In the genomic region with DNA sequence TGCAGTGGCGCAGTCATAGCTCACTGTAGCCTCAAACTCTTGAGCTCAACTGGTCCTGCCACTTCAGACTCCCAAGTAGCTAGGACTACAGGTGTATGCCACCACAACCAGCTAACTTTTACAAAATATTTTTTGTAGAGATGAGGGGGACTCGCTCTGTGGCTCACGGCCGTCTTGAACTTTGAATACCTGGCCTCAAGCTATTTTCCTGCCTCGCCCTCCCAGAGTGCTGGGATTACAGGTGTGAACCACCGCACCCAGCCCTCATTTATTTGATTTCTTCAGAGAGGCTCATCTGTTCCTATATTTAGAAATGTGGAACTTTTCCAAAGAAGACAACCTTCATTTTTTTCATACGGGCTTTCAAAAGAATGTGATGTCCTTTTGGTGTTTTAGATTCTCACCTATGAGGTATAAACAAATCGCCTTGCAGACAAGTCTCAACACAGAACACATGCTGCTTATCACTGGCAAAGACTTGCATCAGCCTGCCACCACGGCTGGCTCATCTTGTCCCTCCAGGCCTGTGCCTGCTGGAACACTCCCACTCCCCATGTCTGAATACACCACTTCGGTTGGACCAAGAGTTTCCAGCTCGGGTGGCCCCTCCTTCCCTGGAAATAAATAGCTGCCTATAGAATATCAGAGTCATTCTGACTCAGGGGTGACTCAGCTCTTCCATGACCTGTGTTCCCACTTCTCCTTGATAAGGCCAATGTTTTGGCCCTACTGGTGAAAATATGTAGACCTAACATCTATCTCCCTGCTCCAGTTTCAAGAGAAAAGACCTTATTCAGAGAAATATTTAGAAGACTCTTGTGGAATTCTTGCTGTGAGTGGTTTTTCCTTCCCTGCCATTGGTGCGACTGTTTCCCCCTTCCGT, we compare ENCODE assay signal across 9 cellular contexts.
DNase-seq lines count a peak whose midpoint lies in the region; ATAC-seq, FAIRE-seq and TF ChIP-seq lines count a peak whose summit lies in the region.
"Had no signal": no experiment of that assay in that cellular context is flagged by ENCODE, and none has a peak within 500 bp of the region (broad histone marks: within the 10 kb centered on the region; RNA-seq: fewer than 3 reads in every experiment).

No MANE protein-coding gene starts in this region.

- H3K27me3 Mint-ChIP-seq in T-helper 1 cell treated with Interleukin-12 subunit alpha and Interleukin-12 subunit beta and Interleukin-4 antibody, amounts not matched to agents 30 μg/mL and 1 μg/mL, for 36 hours (ENCODE audit: low read depth) = no peaks in the 10 kb centered on the region
- H3K27me3 Mint-ChIP-seq in stimulated activated memory B cell treated with anti-CD40 and anti-IgM and Interleukin-4, amounts not matched to agents 10 μg/mL and 1 μg/mL and 100 μg/mL, for 72 hours = no peaks in the 10 kb centered on the region

- H4K91ac ChIP-seq in mesenchymal stem cell (ENCODE audit: low read length) = no peak overlapping the region

- 54% methylated on average over 11 of the region's 13 CpGs for WGBS in mesenchymal stem cell

- H3K36me3 ChIP-seq in bronchial epithelial cell (ENCODE audit: control insufficient read depth, insufficient read depth, low read length) = no peaks in the 10 kb centered on the region
- no peaks in the 10 kb centered on the region for H3K36me3 ChIP-seq in mesenchymal stem cell (ENCODE audit: control insufficient read depth in 1 of 2, insufficient read depth in 2 of 2, low read depth in 1 of 2, low read length in 2 of 2)

- H2BK15ac ChIP-seq in mesenchymal stem cell (ENCODE audit: low read depth, poor library complexity, severe bottlenecking) = no peak overlapping the region

- peak overlapping the region; percentile 4 for H3K27ac Mint-ChIP-seq in T-helper 1 cell treated with Interleukin-12 subunit alpha and Interleukin-12 subunit beta and Interleukin-4 antibody, amounts not matched to agents 30 μg/mL and 1 μg/mL, for 36 hours
- H3K27ac Mint-ChIP-seq in stimulated activated memory B cell treated with anti-CD40 and anti-IgM and Interleukin-4, amounts not matched to agents 10 μg/mL and 1 μg/mL and 100 μg/mL, for 72 hours = peak overlapping the region; percentile 17

- H3K9me3 ChIP-seq in mesenchymal stem cell (ENCODE audit: control insufficient read depth, low read length) = no peaks in the 10 kb centered on the region

- peak overlapping the region; percentile 25 for H3K27ac ChIP-seq in mesenchymal stem cell (ENCODE audit: low read length, poor library complexity, severe bottlenecking)
- H3K27ac ChIP-seq: C4-2B had no signal

- no peak overlapping the region for H3K4me3 Mint-ChIP-seq in T-helper 1 cell treated with Interleukin-12 subunit alpha and Interleukin-12 subunit beta and Interleukin-4 antibody, amounts not matched to agents 30 μg/mL and 1 μg/mL, for 36 hours
- no peak overlapping the region for H3K4me3 Mint-ChIP-seq in stimulated activated memory B cell treated with anti-CD40 and anti-IgM and Interleukin-4, amounts not matched to agents 10 μg/mL and 1 μg/mL and 100 μg/mL, for 72 hours

- H3K9me3 Mint-ChIP-seq in T-helper 1 cell treated with Interleukin-12 subunit alpha and Interleukin-12 subunit beta and Interleukin-4 antibody, amounts not matched to agents 30 μg/mL and 1 μg/mL, for 36 hours = no peaks in the 10 kb centered on the region
- H3K9me3 Mint-ChIP-seq in stimulated activated memory B cell treated with anti-CD40 and anti-IgM and Interleukin-4, amounts not matched to agents 10 μg/mL and 1 μg/mL and 100 μg/mL, for 72 hours = no peaks in the 10 kb centered on the region

- peak; percentile 61 for ATAC-seq in stimulated activated memory B cell treated with anti-CD40 and anti-IgM and Interleukin-4, amounts not matched to agents 10 μg/mL and 1 μg/mL and 100 μg/mL, for 72 hours

- H2BK12ac ChIP-seq in mesenchymal stem cell (ENCODE audit: low read length in 2 of 2) = peak overlapping the region; percentile 59 to 83

- peak overlapping the region; percentile 69 for H2BK5ac ChIP-seq in mesenchymal stem cell (ENCODE audit: low read depth, low read length, poor library complexity, severe bottlenecking)

- DNase-seq in T-helper 1 cell (no peak), SW 1271 (lab: John Stamatoyannopoulos, UW) (peak; percentile 80 to 85), bronchial epithelial cell (ENCODE audit: low read depth) (peak; percentile 100), mesenchymal stem cell (peak; percentile 99), DMS153 treated with DMSO at 0.1 percent for 48 hours (lab: John Stamatoyannopoulos, UW; ENCODE audit: unreplicated experiment) (no peak)
- no peak for DNase-seq in effector CD4-positive, alpha-beta T cell

- peak; percentile 14 for TF ChIP-seq CTCF in bronchial epithelial cell (IDR thresholded peaks at IDR 0.05; ENCODE audit: insufficient read depth, low read length, severe bottlenecking)

- peak overlapping the region; percentile 38 to 41 for H3K18ac ChIP-seq in mesenchymal stem cell (ENCODE audit: low read depth in 1 of 2, low read length in 2 of 2)

- peak overlapping the region; percentile 27 to 78 for H3K4ac ChIP-seq in mesenchymal stem cell (ENCODE audit: low read depth in 1 of 2, low read length in 2 of 2)

- H3K14ac ChIP-seq in mesenchymal stem cell (ENCODE audit: low read length in 2 of 2) = no peak overlapping the region

- H3K4me2 ChIP-seq in mesenchymal stem cell (ENCODE audit: low read length, poor library complexity, severe bottlenecking) = no peak overlapping the region

- peaks cover 36% of the 10 kb centered on the region for H3K4me1 Mint-ChIP-seq in T-helper 1 cell treated with Interleukin-12 subunit alpha and Interleukin-12 subunit beta and Interleukin-4 antibody, amounts not matched to agents 30 μg/mL and 1 μg/mL, for 36 hours (ENCODE audit: low read depth)
- H3K4me1 Mint-ChIP-seq in stimulated activated memory B cell treated with anti-CD40 and anti-IgM and Interleukin-4, amounts not matched to agents 10 μg/mL and 1 μg/mL and 100 μg/mL, for 72 hours = peaks cover 8% of the 10 kb centered on the region

- peak overlapping the region; percentile 85 for H2AK5ac ChIP-seq in mesenchymal stem cell (ENCODE audit: low read length, severe bottlenecking)

- H3K27me3 ChIP-seq in bronchial epithelial cell (ENCODE audit: control insufficient read depth, insufficient read depth, low read length) = no peaks in the 10 kb centered on the region
- no peaks in the 10 kb centered on the region for H3K27me3 ChIP-seq in mesenchymal stem cell (ENCODE audit: control insufficient read depth in 1 of 2, insufficient read depth in 1 of 2, low read length in 2 of 2)

- H2AFZ ChIP-seq in mesenchymal stem cell (ENCODE audit: low read depth, low read length) = no peak overlapping the region

- no peak overlapping the region for H3K23ac ChIP-seq in mesenchymal stem cell (ENCODE audit: low read length in 2 of 2)

- peaks cover 10% of the 10 kb centered on the region for H3K4me1 ChIP-seq in mesenchymal stem cell (ENCODE audit: control insufficient read depth, insufficient read depth, low read depth, low read length)

- H3K79me1 ChIP-seq in mesenchymal stem cell (replicated peaks; ENCODE audit: low read length, poor library complexity, severe bottlenecking) = peaks cover 2% of the 10 kb centered on the region

- H3K9ac ChIP-seq in mesenchymal stem cell (ENCODE audit: low read length) = peak overlapping the region; percentile 66

- FAIRE-seq in bronchial epithelial cell (lab: Jason Lieb, UNC) = peak; percentile 89

- no peaks in the 10 kb centered on the region for H3K36me3 Mint-ChIP-seq in T-helper 1 cell treated with Interleukin-12 subunit alpha and Interleukin-12 subunit beta and Interleukin-4 antibody, amounts not matched to agents 30 μg/mL and 1 μg/mL, for 36 hours (ENCODE audit: low read depth)
- H3K36me3 Mint-ChIP-seq in stimulated activated memory B cell treated with anti-CD40 and anti-IgM and Interleukin-4, amounts not matched to agents 10 μg/mL and 1 μg/mL and 100 μg/mL, for 72 hours = no peaks in the 10 kb centered on the region

- no peak overlapping the region for H4K8ac ChIP-seq in mesenchymal stem cell (ENCODE audit: low read length)

- H3K4me3 ChIP-seq in bronchial epithelial cell (ENCODE audit: low read depth, low read length) = no peak overlapping the region
- H3K4me3 ChIP-seq in mesenchymal stem cell (ENCODE audit: insufficient read depth in 1 of 2, low read depth in 1 of 2, low read length in 2 of 2) = no peak overlapping the region

- H2BK120ac ChIP-seq in mesenchymal stem cell (ENCODE audit: low read depth, low read length) = peak overlapping the region; percentile 78

Comparison
In these comparisons a context has a peak if more than half of its experiments do, and no peak if none do; other contexts are left out.
1. DNase-seq: peak in SW 1271 (2 of 2), bronchial epithelial cell (single experiment) and mesenchymal stem cell (single experiment); none in T-helper 1 cell (0 of 5), DMS153 treated with DMSO at 0.1 percent for 48 hours (single experiment) and effector CD4-positive, alpha-beta T cell (single experiment).